1 cellular context compared by ENCODE assay signal in the genomic region with DNA sequence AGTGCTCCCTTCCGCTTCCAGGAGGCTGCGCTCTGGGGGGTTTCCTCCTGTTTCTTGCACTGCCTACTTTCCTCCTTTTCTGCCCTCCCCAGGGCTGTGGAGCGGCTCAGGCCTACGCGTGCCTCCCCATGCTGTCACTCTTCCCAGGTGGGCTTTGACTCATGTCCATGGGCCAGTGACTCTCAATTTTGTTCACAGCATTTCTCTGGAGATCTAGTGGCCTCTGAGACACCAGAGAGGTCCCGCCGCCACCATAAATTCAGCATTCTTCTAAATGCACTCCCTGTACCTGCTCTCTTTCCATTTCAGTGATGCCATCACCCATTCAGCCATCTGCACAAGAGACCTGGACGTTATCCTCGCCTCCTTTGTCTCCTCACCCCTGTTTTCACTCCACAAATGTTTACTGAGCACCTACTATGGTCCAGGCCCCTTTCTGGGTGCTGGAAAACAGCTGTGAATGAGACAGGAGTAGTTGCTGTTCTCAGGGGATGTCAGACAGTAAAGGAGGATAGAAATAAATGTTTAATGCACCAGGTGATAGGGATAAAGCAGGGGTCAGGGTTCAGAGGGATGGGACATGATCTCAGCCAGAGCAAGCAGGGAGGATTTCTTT.
TF ChIP-seq lines count a peak whose summit lies in the region.

No MANE protein-coding gene starts in this region.

TF ChIP-seq in GM12878, 131 proteins besides CTCF, POLR2A, EP300 and RAD21:
- no peak for TF ChIP-seq SMC3 (IDR thresholded peaks at IDR 0.05; ENCODE audit: borderline replicate concordance, low read length)
- TF ChIP-seq HCFC1 (IDR thresholded peaks at IDR 0.05; ENCODE audit: low read length), result no peak
- no peak for TF ChIP-seq SMARCA5 (IDR thresholded peaks at IDR 0.05)
- TF ChIP-seq SUZ12 (IDR thresholded peaks at IDR 0.05; ENCODE audit: unreplicated experiment), result no peak
- TF ChIP-seq SUPT20H (IDR thresholded peaks at IDR 0.05; ENCODE audit: borderline replicate concordance, control insufficient read depth, low read depth, low read length), result no peak
- no peak for TF ChIP-seq ZSCAN29 (IDR thresholded peaks at IDR 0.05)
- no peak for TF ChIP-seq BRCA1 (IDR thresholded peaks at IDR 0.05; ENCODE audit: low read depth, low read length)
- no peak for TF ChIP-seq CBX3 (IDR thresholded peaks at IDR 0.05; ENCODE audit: borderline replicate concordance, low read depth)
- TF ChIP-seq NR2C2 (IDR thresholded peaks at IDR 0.05; ENCODE audit: borderline replicate concordance, control insufficient read depth, insufficient read length, low read depth), result no peak
- TF ChIP-seq CREB1 (IDR thresholded peaks at IDR 0.05; ENCODE audit: low read depth), result no peak
- TF ChIP-seq, protein P1, sequence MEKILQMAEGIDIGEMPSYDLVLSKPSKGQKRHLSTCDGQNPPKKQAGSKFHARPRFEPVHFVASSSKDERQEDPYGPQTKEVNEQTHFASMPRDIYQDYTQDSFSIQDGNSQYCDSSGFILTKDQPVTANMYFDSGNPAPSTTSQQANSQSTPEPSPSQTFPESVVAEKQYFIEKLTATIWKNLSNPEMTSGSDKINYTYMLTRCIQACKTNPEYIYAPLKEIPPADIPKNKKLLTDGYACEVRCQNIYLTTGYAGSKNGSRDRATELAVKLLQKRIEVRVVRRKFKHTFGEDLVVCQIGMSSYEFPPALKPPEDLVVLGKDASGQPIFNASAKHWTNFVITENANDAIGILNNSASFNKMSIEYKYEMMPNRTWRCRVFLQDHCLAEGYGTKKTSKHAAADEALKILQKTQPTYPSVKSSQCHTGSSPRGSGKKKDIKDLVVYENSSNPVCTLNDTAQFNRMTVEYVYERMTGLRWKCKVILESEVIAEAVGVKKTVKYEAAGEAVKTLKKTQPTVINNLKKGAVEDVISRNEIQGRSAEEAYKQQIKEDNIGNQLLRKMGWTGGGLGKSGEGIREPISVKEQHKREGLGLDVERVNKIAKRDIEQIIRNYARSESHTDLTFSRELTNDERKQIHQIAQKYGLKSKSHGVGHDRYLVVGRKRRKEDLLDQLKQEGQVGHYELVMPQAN (conservative IDR thresholded peaks at IDR 0.05), result no peak
- TF ChIP-seq, protein P2, sequence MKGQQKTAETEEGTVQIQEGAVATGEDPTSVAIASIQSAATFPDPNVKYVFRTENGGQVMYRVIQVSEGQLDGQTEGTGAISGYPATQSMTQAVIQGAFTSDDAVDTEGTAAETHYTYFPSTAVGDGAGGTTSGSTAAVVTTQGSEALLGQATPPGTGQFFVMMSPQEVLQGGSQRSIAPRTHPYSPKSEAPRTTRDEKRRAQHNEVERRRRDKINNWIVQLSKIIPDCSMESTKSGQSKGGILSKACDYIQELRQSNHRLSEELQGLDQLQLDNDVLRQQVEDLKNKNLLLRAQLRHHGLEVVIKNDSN (IDR thresholded peaks at IDR 0.05; ENCODE audit: borderline replicate concordance, extremely low read length, insufficient read depth, low read depth, low read length), result no peak
- no peak for TF ChIP-seq RB1 (IDR thresholded peaks at IDR 0.05; ENCODE audit: borderline replicate concordance)
- TF ChIP-seq HDAC6 (IDR thresholded peaks at IDR 0.05; ENCODE audit: unreplicated experiment), result no peak
- no peak for TF ChIP-seq PAX8 (IDR thresholded peaks at IDR 0.05)
- TF ChIP-seq, protein P3, sequence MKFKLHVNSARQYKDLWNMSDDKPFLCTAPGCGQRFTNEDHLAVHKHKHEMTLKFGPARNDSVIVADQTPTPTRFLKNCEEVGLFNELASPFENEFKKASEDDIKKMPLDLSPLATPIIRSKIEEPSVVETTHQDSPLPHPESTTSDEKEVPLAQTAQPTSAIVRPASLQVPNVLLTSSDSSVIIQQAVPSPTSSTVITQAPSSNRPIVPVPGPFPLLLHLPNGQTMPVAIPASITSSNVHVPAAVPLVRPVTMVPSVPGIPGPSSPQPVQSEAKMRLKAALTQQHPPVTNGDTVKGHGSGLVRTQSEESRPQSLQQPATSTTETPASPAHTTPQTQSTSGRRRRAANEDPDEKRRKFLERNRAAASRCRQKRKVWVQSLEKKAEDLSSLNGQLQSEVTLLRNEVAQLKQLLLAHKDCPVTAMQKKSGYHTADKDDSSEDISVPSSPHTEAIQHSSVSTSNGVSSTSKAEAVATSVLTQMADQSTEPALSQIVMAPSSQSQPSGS (IDR thresholded peaks at IDR 0.05; ENCODE audit: low read length), result no peak
- TF ChIP-seq SREBF1 (IDR thresholded peaks at IDR 0.05; ENCODE audit: low read length), result no peak
- TF ChIP-seq SREBF2 (IDR thresholded peaks at IDR 0.05; ENCODE audit: low read length), result no peak
